In genomic region chr17:4579678-4580077, GRCh38 we compare ENCODE assay signal across 17 cellular contexts. TPM values are rescaled to one million over a fixed set of nuclear protein-coding genes. Genes with fewer than 3 reads are reported as not detected.
DNase-seq lines count a peak whose midpoint lies in the region; ATAC-seq, FAIRE-seq and TF ChIP-seq lines count a peak whose summit lies in the region.
"Had no signal": no experiment of that assay in that cellular context is flagged by ENCODE, and none has a peak within 500 bp of the region (broad histone marks: within the 10 kb centered on the region; RNA-seq: fewer than 3 reads in every experiment).

No MANE protein-coding gene starts in this region.

- peak overlapping the region; percentile 83; the same call in 1 of the 2 replicates for H2BK15ac ChIP-seq in H1 (ENCODE audit: low read length)

- H3K27ac ChIP-seq in H1 (ENCODE audit: low read depth, low read length) (no peak overlapping the region), neural progenitor cell (no peak overlapping the region), upper lobe of right lung (no peak overlapping the region)
- H3K27ac ChIP-seq: A549, C4-2B had no signal

- H4K8ac ChIP-seq in H1 (ENCODE audit: extremely low read depth, insufficient read depth, low read length): no peak overlapping the region

- H3K36me3 ChIP-seq in H1 (ENCODE audit: control insufficient read depth in 2 of 4, insufficient read depth in 4 of 4, low read length in 3 of 4): no peaks in the 10 kb centered on the region
- no peaks in the 10 kb centered on the region for H3K36me3 ChIP-seq in neural progenitor cell
- no peaks in the 10 kb centered on the region for H3K36me3 ChIP-seq in upper lobe of right lung
- H3K36me3 ChIP-seq: BE2C had no signal

- H3K4me2 ChIP-seq in H1 (ENCODE audit: insufficient read depth in 1 of 2, low read depth in 2 of 2, low read length in 2 of 2): no peak overlapping the region
- H3K4me2 ChIP-seq in neural progenitor cell: no peak overlapping the region
- H3K4me2 ChIP-seq: A549 had no signal

- H3K4me3 ChIP-seq in H1 (ENCODE audit: extremely low read depth in 1 of 4, insufficient read depth in 2 of 4, low read depth in 3 of 4, low read length in 4 of 4) (no peak overlapping the region), neural progenitor cell (no peak overlapping the region), upper lobe of right lung (no peak overlapping the region)
- H3K4me3 ChIP-seq: A549, GM12878 had no signal

- peaks cover 15% of the 10 kb centered on the region for H3F3A ChIP-seq in neural progenitor cell (ENCODE audit: low read depth)

- peaks cover 40% of the 10 kb centered on the region for H3K4me1 Mint-ChIP-seq in neural progenitor cell
- peaks cover 2% of the 10 kb centered on the region for H3K4me1 Mint-ChIP-seq in T-helper 2 cell treated with Interferon-gamma antibody and Interleukin-4, amounts not matched to agents 5 μg/mL and 100 μg/mL, for 36 hours (ENCODE audit: low read depth)

- H2BK5ac ChIP-seq in H1 (ENCODE audit: low read depth, low read length): no peak overlapping the region; the same call in 1 of the 2 replicates

- TF ChIP-seq EP300 in H1 (IDR thresholded peaks at IDR 0.05; ENCODE audit: borderline replicate concordance in 1 of 2, low read depth in 2 of 2, low read length in 2 of 2): no peak

- no peak overlapping the region for H4K5ac ChIP-seq in H1 (ENCODE audit: insufficient read length, low read depth, low read length)

- H2BK20ac ChIP-seq in H1 (ENCODE audit: low read length): no peak overlapping the region

- TF ChIP-seq CTCF in H1 (IDR thresholded peaks at IDR 0.05; ENCODE audit: control extremely low read depth in 1 of 3, insufficient read depth in 1 of 3, low read depth in 1 of 3, low read length in 3 of 3) (no peak), neural progenitor cell (IDR thresholded peaks at IDR 0.05) (no peak), upper lobe of right lung (IDR thresholded peaks at IDR 0.05) (no peak), GM13977 (IDR thresholded peaks at IDR 0.05; ENCODE audit: extremely low read depth, insufficient read depth, missing control alignments) (no peak)

- CTCF ChIA-PET in H1 (lab: Charles Lee; ENCODE audit: partially characterized antibody): interaction anchor here (1.3 to 8.8 kb wide), 4 partner anchors 12 to 46 kb away, joined by 3 to 114 read pairs (median 36); no protein-coding TSS in a partner anchor

- in situ Hi-C loops in GM13977 (cut with MboI; ENCODE audit: low pct_unique_long_range_greater_than_20kb, low sequenced_read_pairs, unreplicated experiment): loop anchor here (10.0 kb wide), 1 partner anchor 45 kb away; no protein-coding TSS in a partner anchor

- no peak overlapping the region for H4K91ac ChIP-seq in H1 (replicated peaks; ENCODE audit: insufficient read length, low read length)

- H3K27ac Mint-ChIP-seq in neural progenitor cell: peak overlapping the region; percentile 23
- no peak overlapping the region for H3K27ac Mint-ChIP-seq in T-helper 2 cell treated with Interferon-gamma antibody and Interleukin-4, amounts not matched to agents 5 μg/mL and 100 μg/mL, for 36 hours
- H3K27ac Mint-ChIP-seq: CD4-positive, alpha-beta memory T cell had no signal

- no peak overlapping the region for H3K4me3 Mint-ChIP-seq in neural progenitor cell
- H3K4me3 Mint-ChIP-seq in T-helper 2 cell treated with Interferon-gamma antibody and Interleukin-4, amounts not matched to agents 5 μg/mL and 100 μg/mL, for 36 hours: no peak overlapping the region
- H3K4me3 Mint-ChIP-seq: CD4-positive, alpha-beta memory T cell had no signal

- H2AFZ ChIP-seq in H1 (ENCODE audit: low read length) (no peak overlapping the region), neural progenitor cell (replicated peaks) (no peak overlapping the region)

- no peak for FAIRE-seq in H1 (lab: Jason Lieb, UNC)
- FAIRE-seq: A549, GM12878 had no signal

- ATAC-seq in esophagus mucosa (peak; percentile 39), upper lobe of right lung (no peak)
- ATAC-seq: A549, GM12878, HCT116 had no signal

- H3K9me3 ChIP-seq in H1 (ENCODE audit: insufficient read depth in 2 of 2, low read depth in 1 of 2, low read length in 1 of 2) (no peaks in the 10 kb centered on the region), neural progenitor cell (ENCODE audit: low read depth) (no peaks in the 10 kb centered on the region), upper lobe of right lung (no peaks in the 10 kb centered on the region)
- H3K9me3 ChIP-seq: A549, BE2C had no signal

- no peaks in the 10 kb centered on the region for H3K79me1 ChIP-seq in H1 (ENCODE audit: low read depth, low read length)

- H2AK5ac ChIP-seq in H1 (ENCODE audit: low read depth, low read length): no peak overlapping the region

- H3K9ac ChIP-seq in H1 (replicated peaks in 1 of 4; ENCODE audit: extremely low read depth in 1 of 4, low read depth in 3 of 4, low read length in 3 of 4): no peak overlapping the region
- H3K9ac ChIP-seq in neural progenitor cell: no peak overlapping the region

- H3K4me1 ChIP-seq in H1 (replicated peaks in 1 of 4; ENCODE audit: control insufficient read depth in 3 of 4, insufficient read depth in 4 of 4, low read length in 3 of 4): peaks cover 4 to 32% (median 23%) of the 10 kb centered on the region in 4 experiments
- H3K4me1 ChIP-seq in neural progenitor cell: peaks cover 38% of the 10 kb centered on the region
- H3K4me1 ChIP-seq in upper lobe of right lung: peaks cover 15% of the 10 kb centered on the region

- H3K9me3 Mint-ChIP-seq in neural progenitor cell: no peaks in the 10 kb centered on the region
- no peaks in the 10 kb centered on the region for H3K9me3 Mint-ChIP-seq in T-helper 2 cell treated with Interferon-gamma antibody and Interleukin-4, amounts not matched to agents 5 μg/mL and 100 μg/mL, for 36 hours
- H3K9me3 Mint-ChIP-seq: CD4-positive, alpha-beta memory T cell had no signal

- peaks cover 27% of the 10 kb centered on the region for H3K27me3 Mint-ChIP-seq in neural progenitor cell (ENCODE audit: insufficient read depth, low read depth)
- H3K27me3 Mint-ChIP-seq in T-helper 2 cell treated with Interferon-gamma antibody and Interleukin-4, amounts not matched to agents 5 μg/mL and 100 μg/mL, for 36 hours (ENCODE audit: low read depth): peaks cover 24% of the 10 kb centered on the region

- no peak overlapping the region for H3K56ac ChIP-seq in H1 (replicated peaks; ENCODE audit: insufficient read length, low read depth, low read length)

- no peak overlapping the region for H3K4ac ChIP-seq in H1 (replicated peaks; ENCODE audit: insufficient read length, low read depth, low read length)

- peaks cover 6% of the 10 kb centered on the region; the same call in 1 of the 2 replicates for H3K23me2 ChIP-seq in H1 (ENCODE audit: low read depth, low read length)

- H4K20me1 ChIP-seq in H1 (replicated peaks in 1 of 2; ENCODE audit: control insufficient read depth in 1 of 2, insufficient read depth in 2 of 2, low read length in 2 of 2) (no peaks in the 10 kb centered on the region), neural progenitor cell (ENCODE audit: low read depth) (no peaks in the 10 kb centered on the region)

- no peak overlapping the region for H3K18ac ChIP-seq in H1 (ENCODE audit: extremely low read depth, low read length)

- H3K14ac ChIP-seq in H1 (ENCODE audit: insufficient read length): no peak overlapping the region

- no peaks in the 10 kb centered on the region for H3K36me3 Mint-ChIP-seq in neural progenitor cell
- no peaks in the 10 kb centered on the region for H3K36me3 Mint-ChIP-seq in T-helper 2 cell treated with Interferon-gamma antibody and Interleukin-4, amounts not matched to agents 5 μg/mL and 100 μg/mL, for 36 hours (ENCODE audit: low read depth)
- H3K36me3 Mint-ChIP-seq: CD4-positive, alpha-beta memory T cell had no signal

- no peak for TF ChIP-seq POLR2A in H1 (IDR thresholded peaks at IDR 0.05; ENCODE audit: control extremely low read depth in 1 of 2, low read depth in 2 of 2, low read length in 2 of 2)

- no peak overlapping the region for H3K23ac ChIP-seq in H1 (ENCODE audit: insufficient read length)

- H3K79me2 ChIP-seq in H1 (ENCODE audit: control insufficient read depth in 1 of 2, insufficient read depth in 2 of 2, low read length in 2 of 2) (no peaks in the 10 kb centered on the region), neural progenitor cell (ENCODE audit: low read depth) (no peaks in the 10 kb centered on the region)

- intact Hi-C loops in upper lobe of right lung (cut with DNase I): no loop called here

- no peak overlapping the region for H2BK12ac ChIP-seq in H1 (ENCODE audit: low read depth, low read length)

- no peak for TF ChIP-seq RAD21 in H1 (IDR thresholded peaks at IDR 0.05 in 1 of 2, conservative IDR thresholded peaks at IDR 0.05 in 1 of 2; ENCODE audit: low read depth in 2 of 2, low read length in 2 of 2)

- DNase-seq in H1 (ENCODE audit: low read depth in 1 of 2, low spot score in 2 of 2) (no peak), neural progenitor cell (ENCODE audit: low spot score) (no peak), upper lobe of right lung (peak; percentile 51), kidney tubule cell (ENCODE audit: low spot score) (no peak), GM13977 (ENCODE audit: low spot score) (no peak)
- no peak for DNase-seq in T-helper 2 cell treated with Interferon-gamma antibody and Interleukin-4, amounts not matched to agents 5 μg/mL and 100 μg/mL, for 36 hours (ENCODE audit: low spot score)
- DNase-seq: BE2C; CD4-positive, alpha-beta memory T cell; DMS79 had no signal

- H3K27me3 ChIP-seq in H1 (replicated peaks in 1 of 4; ENCODE audit: control insufficient read depth in 3 of 4, extremely low read depth in 1 of 4, insufficient read depth in 3 of 4, low read length in 3 of 4): peaks cover 3 to 22% (median 20%) of the 10 kb centered on the region in 4 experiments
- H3K27me3 ChIP-seq in neural progenitor cell: peaks cover 23% of the 10 kb centered on the region
- H3K27me3 ChIP-seq in upper lobe of right lung: peaks cover 18% of the 10 kb centered on the region

- H2BK120ac ChIP-seq in H1 (replicated peaks; ENCODE audit: low read depth, low read length): no peak overlapping the region

- WGBS in H1 (ENCODE audit: extremely low coverage in 1 of 2, insufficient coverage in 1 of 2, insufficient read length in 1 of 2, insufficient replicate concordance in 2 of 2, low coverage in 1 of 2, low lambda C conversion rate in 2 of 2, missing lambda C conversion rate in 1 of 2), 2 experiments: 86% methylated on average over 11 of the region's 11 CpGs; no CpG with 5 or more reads in 1 of the 2 experiments

- POLR2A ChIA-PET in H1 (lab: Charles Lee; ENCODE audit: partially characterized antibody): interaction anchor here (1.1 kb wide), 1 partner anchor 19 kb away, joined by 3 read pairs; no protein-coding TSS in a partner anchor

RNA-seq across cellular contexts. Expression of gene SMTNL2, which starts 4.7 kb away (rescaled TPM):
- total RNA-seq in H1 (2021; fragmentation: NEBNext Ultra II Directional; extraction: Animal tissue kit (Norgen Biotek cat#: 25700)): 3.7 and 4.5 TPM in 2 replicates
- polyA plus RNA-seq in H1 (2011; rRNA removed): 3.6 and 4.6 TPM in 2 replicates
- polyA plus RNA-seq in H1 (2011; cell fraction: cytosol; rRNA removed): 3.4 TPM
- polyA plus RNA-seq in H1 (2011; cell fraction: nucleus; rRNA removed): 4.5 TPM
- 3.3 to 6.3 TPM (median 4.1 TPM) in 4 replicates for polyA plus RNA-seq in H1 (2012, experiment 1 of 2)
- polyA plus RNA-seq in H1 (2012, experiment 2 of 2): 4.5 TPM
- polyA plus RNA-seq in H1 (2013, experiment 1 of 2): 2.9 TPM
- polyA plus RNA-seq in H1 (2013, experiment 2 of 2): 2.2 TPM
- 3.0 and 3.1 TPM in 2 replicates for polyA minus RNA-seq in H1 (2011; rRNA and poly(A)+ RNA removed)
- 4.0 TPM for polyA minus RNA-seq in H1 (2011; cell fraction: cytosol; rRNA and poly(A)+ RNA removed)
- 2.3 TPM for polyA minus RNA-seq in H1 (2011; cell fraction: nucleus; rRNA and poly(A)+ RNA removed)
- total RNA-seq in esophagus mucosa (0.56 TPM), neural progenitor cell (ENCODE audit: low replicate concordance) (3.0 and 5.2 TPM in 2 replicates), upper lobe of right lung (2.7 TPM)
- total RNA-seq: CD4-positive, alpha-beta memory T cell; G401; GM12878 had no signal
- polyA plus RNA-seq: CD4-positive, alpha-beta memory T cell; GM12878 had no signal

RNA-seq across cellular contexts. Expression of gene GGT6, which starts 19.3 kb away (rescaled TPM):
- total RNA-seq in H1 (2021; fragmentation: NEBNext Ultra II Directional; extraction: Animal tissue kit (Norgen Biotek cat#: 25700)): not detected in 2 replicates
- 0.18 and 0.30 TPM in 2 replicates for polyA plus RNA-seq in H1 (2011; rRNA removed)
- 0.16 TPM for polyA plus RNA-seq in H1 (2011; cell fraction: cytosol; rRNA removed)
- polyA plus RNA-seq in H1 (2011; cell fraction: nucleus; rRNA removed): 0.04 TPM
- polyA plus RNA-seq in H1 (2012, experiment 1 of 2): 0.11 to 0.15 TPM in 2 of 4 replicates, not detected in the others
- polyA plus RNA-seq in H1 (2012, experiment 2 of 2): not detected
- 0.02 TPM for polyA plus RNA-seq in H1 (2013, experiment 1 of 2)
- 0.07 TPM for polyA plus RNA-seq in H1 (2013, experiment 2 of 2)
- polyA minus RNA-seq in H1 (2011; rRNA and poly(A)+ RNA removed): 0.09 TPM in 1 of 2 replicates, not detected in the other
- not detected for polyA minus RNA-seq in H1 (2011; cell fraction: cytosol; rRNA and poly(A)+ RNA removed)
- polyA minus RNA-seq in H1 (2011; cell fraction: nucleus; rRNA and poly(A)+ RNA removed): 0.90 TPM
- total RNA-seq in esophagus mucosa: 41.6 TPM
- not detected in 2 replicates for total RNA-seq in neural progenitor cell (ENCODE audit: low replicate concordance)
- total RNA-seq in upper lobe of right lung: 5.6 TPM
- total RNA-seq: CD4-positive, alpha-beta memory T cell; G401; H4 had no signal
- polyA plus RNA-seq: A549; AG04450; CD4-positive, alpha-beta memory T cell had no signal

RNA-seq across cellular contexts. Expression of gene MYBBP1A, which starts 24.5 kb away (rescaled TPM):
- 151 and 153 TPM in 2 replicates for total RNA-seq in H1 (2021; fragmentation: NEBNext Ultra II Directional; extraction: Animal tissue kit (Norgen Biotek cat#: 25700))
- 46.8 and 79.9 TPM in 2 replicates for polyA plus RNA-seq in H1 (2011; rRNA removed)
- 58.4 TPM for polyA plus RNA-seq in H1 (2011; cell fraction: cytosol; rRNA removed)
- polyA plus RNA-seq in H1 (2011; cell fraction: nucleus; rRNA removed): 266 TPM
- polyA plus RNA-seq in H1 (2012, experiment 1 of 2): 98.7 to 125 TPM (median 120 TPM) in 4 replicates
- 114 TPM for polyA plus RNA-seq in H1 (2012, experiment 2 of 2)
- 74.0 TPM for polyA plus RNA-seq in H1 (2013, experiment 1 of 2)
- 63.6 TPM for polyA plus RNA-seq in H1 (2013, experiment 2 of 2)
- 87.5 and 109 TPM in 2 replicates for polyA minus RNA-seq in H1 (2011; rRNA and poly(A)+ RNA removed)
- polyA minus RNA-seq in H1 (2011; cell fraction: cytosol; rRNA and poly(A)+ RNA removed): 88.4 TPM
- 116 TPM for polyA minus RNA-seq in H1 (2011; cell fraction: nucleus; rRNA and poly(A)+ RNA removed)
- total RNA-seq in esophagus mucosa: 42.9 TPM
- total RNA-seq in neural progenitor cell (ENCODE audit: low replicate concordance): 17.4 and 44.6 TPM in 2 replicates
- total RNA-seq in upper lobe of right lung: 46.7 TPM
